Comparison of ENCODE assay signal across 9 cellular contexts in the genomic region with DNA sequence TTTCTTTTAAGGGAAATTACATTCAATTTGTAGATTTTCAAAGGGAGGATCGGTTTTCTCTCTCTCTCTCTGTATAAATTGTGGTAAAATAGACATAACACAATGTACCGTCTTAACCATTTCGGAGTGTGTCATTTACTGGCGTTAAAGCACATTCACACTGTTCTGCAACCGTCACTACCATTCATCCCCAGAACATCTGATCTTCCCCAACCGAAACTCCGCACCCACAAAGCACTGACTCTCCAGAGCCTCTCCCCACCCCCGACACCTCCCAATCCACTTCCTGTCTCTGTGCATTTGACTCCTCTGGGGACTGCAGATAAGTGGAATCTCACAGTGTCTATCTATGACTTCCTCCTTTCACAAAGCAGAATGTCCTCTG. TPM values are rescaled to one million over a fixed set of nuclear protein-coding genes. Genes with fewer than 3 reads are reported as not detected.
A peak's percentile ranks its signal among the peaks of the same experiment; 100 is the strongest.
DNase-seq lines count a peak whose midpoint lies in the region; ATAC-seq lines count a peak whose summit lies in the region.
"Had no signal": no experiment of that assay in that cellular context is flagged by ENCODE, and none has a peak within 500 bp of the region (broad histone marks: within the 10 kb centered on the region; RNA-seq: fewer than 3 reads in every experiment).

No MANE protein-coding gene starts in this region.

- H3K4me3 ChIP-seq in thymus (ENCODE audit: low read length) = peak overlapping the region; percentile 18

- peaks cover 24% of the 10 kb centered on the region for H3K4me1 ChIP-seq in thymus (ENCODE audit: control insufficient read depth, insufficient read depth, low read length)

- H3K27ac ChIP-seq in thymus (ENCODE audit: low read depth) = peak overlapping the region; percentile 83
- H3K27ac ChIP-seq: C4-2B had no signal

- H3K36me3 ChIP-seq in thymus (ENCODE audit: control insufficient read depth, insufficient read depth) = peaks cover under 1% of the 10 kb centered on the region

- no peaks in the 10 kb centered on the region for H3K9me3 ChIP-seq in thymus (ENCODE audit: control insufficient read depth)

- no peaks in the 10 kb centered on the region for H3K27me3 ChIP-seq in thymus (ENCODE audit: control insufficient read depth, insufficient read depth)

- DNase-seq in activated T-cell treated with anti-CD3 and anti-CD28 coated beads for 24 hours (ENCODE audit: low read depth) (peak; percentile 68), activated T-cell treated with anti-CD3 and anti-CD28 coated beads for 4 hours (no peak), iris pigment epithelial cell (ENCODE audit: low read depth) (peak; percentile 39), GOT3 (lab: John Stamatoyannopoulos, UW) (no peak)
- peak; percentile 35 for DNase-seq in activated CD8-positive, alpha-beta memory T cell treated with anti-CD3 and anti-CD28 coated beads, Interleukin-2, amount 50 U/mL, for 24 hours (ENCODE audit: extremely low read depth)

- 4% methylated on average over 8 of the region's 8 CpGs for WGBS in thymus

- ATAC-seq in HG03571 (IDR thresholded peaks at IDR 0.05; ENCODE audit: unreplicated experiment) (no peak), GM18858 (IDR thresholded peaks at IDR 0.05; ENCODE audit: unreplicated experiment) (no peak)

RNA-seq across cellular contexts. Expression of gene GRAMD4, which starts 15.9 kb away (rescaled TPM):
- polyA plus RNA-seq in thymus = 34.4 TPM

Comparison
In these comparisons a context has a peak if more than half of its experiments do, and no peak if none do; other contexts are left out.
1. DNase-seq: peak in activated T-cell treated with anti-CD3 and anti-CD28 coated beads for 24 hours (single experiment), activated CD8-positive, alpha-beta memory T cell treated with anti-CD3 and anti-CD28 coated beads, Interleukin-2, amount 50 U/mL, for 24 hours (single experiment) and iris pigment epithelial cell (single experiment); none in activated T-cell treated with anti-CD3 and anti-CD28 coated beads for 4 hours (single experiment) and GOT3 (single experiment).